18 cellular contexts compared by ENCODE assay signal in the genomic region with DNA sequence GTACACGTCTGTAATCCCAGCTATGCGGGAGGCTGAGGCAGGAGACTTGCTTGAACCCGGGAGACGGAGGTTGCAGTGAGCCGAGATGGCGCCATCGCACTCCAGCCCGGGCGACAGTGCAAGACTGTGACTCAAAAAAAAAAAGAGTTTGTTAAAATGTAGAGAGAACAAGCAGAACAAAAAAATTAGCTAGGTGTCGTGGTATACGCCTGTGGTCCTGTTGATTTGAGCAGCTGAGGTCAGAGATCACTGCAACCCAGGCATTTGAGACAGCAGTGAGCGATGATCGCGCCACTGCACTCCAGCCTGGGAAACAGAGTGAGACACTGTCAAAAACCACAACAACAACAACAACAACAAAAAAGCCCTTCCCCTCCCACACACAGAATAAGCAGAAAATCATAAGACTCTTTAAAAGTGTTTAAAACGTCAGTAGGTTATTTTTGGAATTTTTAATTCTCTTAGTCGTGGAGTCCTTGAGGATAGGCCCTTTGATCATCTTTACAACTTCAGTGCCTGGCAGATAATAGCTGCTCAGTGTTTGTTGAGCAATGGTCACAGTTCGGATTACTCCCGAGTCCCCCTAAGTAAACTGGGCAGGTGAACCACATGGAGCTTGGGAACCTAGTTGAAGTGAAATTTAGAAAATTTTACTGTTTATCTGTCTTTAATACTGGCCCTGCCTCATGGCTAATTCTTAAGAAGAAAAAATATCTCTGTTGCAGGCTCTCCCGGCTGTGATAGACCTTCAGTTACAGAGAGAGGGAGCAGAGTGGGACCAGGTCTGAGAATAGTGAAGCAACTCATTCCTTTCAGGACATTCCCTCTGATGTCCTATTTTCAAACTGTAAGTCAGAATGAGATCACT. TPM values are rescaled to one million over a fixed set of nuclear protein-coding genes. Genes with fewer than 3 reads are reported as not detected.
DNase-seq lines count a peak whose midpoint lies in the region; ATAC-seq and TF ChIP-seq lines count a peak whose summit lies in the region.
"Had no signal": no experiment of that assay in that cellular context is flagged by ENCODE, and none has a peak within 500 bp of the region (broad histone marks: within the 10 kb centered on the region; RNA-seq: fewer than 3 reads in every experiment).

No MANE protein-coding gene starts in this region.

- peak overlapping the region; percentile 20 for H3K27ac Mint-ChIP-seq in activated T-helper 2 cell treated with anti-CD3 and anti-CD28 coated beads, Interferon-gamma antibody, Interleukin-2, Interleukin-4, amounts not matched to agents 10 μg/mL and 5 μg/mL and 100 μg/mL, durations not matched to agents 14 hours and 24 hours and 36 hours
- peak overlapping the region; percentile 65 to 89 (median 78) for H3K27ac Mint-ChIP-seq in naive B cell

- DNase-seq in GM23248 (no peak), naive B cell (no peak), T1000 (lab: John Stamatoyannopoulos, UW) (no peak), NCI-H2196 (lab: John Stamatoyannopoulos, UW; ENCODE audit: unreplicated experiment) (no peak), NCI-H1694 treated with DMSO at 0.1 percent for 48 hours (lab: John Stamatoyannopoulos, UW) (no peak)
- no peak for DNase-seq in activated T-helper 2 cell treated with anti-CD3 and anti-CD28 coated beads, Interferon-gamma antibody, Interleukin-2, Interleukin-4, amounts not matched to agents 10 μg/mL and 5 μg/mL and 100 μg/mL, durations not matched to agents 14 hours and 24 hours and 36 hours (ENCODE audit: low spot score)
- DNase-seq: activated CD4-positive, alpha-beta T cell treated with anti-CD3 and anti-CD28 coated beads, Interleukin-2, amount 50 U/mL, for 48 hours; activated gamma-delta T cell treated with Interleukin-2 at 50 U/mL for 16 hours; dorsolateral prefrontal cortex; esophagus squamous epithelium; head of caudate nucleus; MM.1S; NCI-H2029; stimulated activated CD4-positive, alpha-beta T cell treated with anti-CD3 and anti-CD28 coated beads, Interleukin-12 subunit alpha, Interleukin-12 subunit beta, amount 100 ng/mL, for 4 hours had no signal

- in situ Hi-C loops in GM23248 (cut with MboI) = no loop called here

- peaks cover 14% of the 10 kb centered on the region; the same call in 1 of the 2 replicates for H3F3A ChIP-seq in GM23248 (ENCODE audit: insufficient read depth)

- intact Hi-C loops in activated T-helper 2 cell treated with anti-CD3 and anti-CD28 coated beads, Interferon-gamma antibody, Interleukin-2, Interleukin-4, amounts not matched to agents 10 μg/mL and 5 μg/mL and 100 μg/mL, durations not matched to agents 14 hours and 24 hours and 36 hours (cut with micrococcal nuclease) = no loop called here

- H4K20me1 ChIP-seq in GM23248 (ENCODE audit: insufficient read depth) = no peaks in the 10 kb centered on the region

- peak overlapping the region; percentile 31; the same call in 1 of the 2 replicates for H3K9ac ChIP-seq in GM23248

- no peak overlapping the region for H3K4me3 Mint-ChIP-seq in activated T-helper 2 cell treated with anti-CD3 and anti-CD28 coated beads, Interferon-gamma antibody, Interleukin-2, Interleukin-4, amounts not matched to agents 10 μg/mL and 5 μg/mL and 100 μg/mL, durations not matched to agents 14 hours and 24 hours and 36 hours (ENCODE audit: low read depth)
- H3K4me3 Mint-ChIP-seq in naive B cell = peak overlapping the region in 3 of 8 donors; percentile 52 to 78 (median 53)

- H3K27ac ChIP-seq in 22Rv1 (peak overlapping the region; percentile 34; the same call in 1 of the 2 replicates), GM23248 (no peak overlapping the region)
- H3K27ac ChIP-seq: esophagus squamous epithelium, prostate gland, SJSA1 had no signal

- no peak overlapping the region for H3K4me2 ChIP-seq in GM23248 (ENCODE audit: unreplicated experiment)

- TF ChIP-seq CTCF in 22Rv1 (IDR thresholded peaks at IDR 0.05) = no peak

- peaks cover 13% of the 10 kb centered on the region for H3K4me1 ChIP-seq in GM23248 (ENCODE audit: insufficient read depth)
- H3K4me1 ChIP-seq: prostate gland had no signal

- WGBS in GM23248 (ENCODE audit: low coverage in 1 of 2, low lambda C conversion rate in 2 of 2, missing lambda C conversion rate in 2 of 2), 2 experiments = 93 to 94% methylated on average over 19 of the region's 19 CpGs

- H3K9me3 ChIP-seq in GM23248 (ENCODE audit: low read depth) = no peaks in the 10 kb centered on the region
- H3K9me3 ChIP-seq: esophagus squamous epithelium, prostate gland, SJSA1 had no signal

- peaks cover 31% of the 10 kb centered on the region for H3K4me1 Mint-ChIP-seq in activated T-helper 2 cell treated with anti-CD3 and anti-CD28 coated beads, Interferon-gamma antibody, Interleukin-2, Interleukin-4, amounts not matched to agents 10 μg/mL and 5 μg/mL and 100 μg/mL, durations not matched to agents 14 hours and 24 hours and 36 hours (ENCODE audit: low read depth)
- peaks cover 38 to 93% (median 59%) of the 10 kb centered on the region in 3 donors for H3K4me1 Mint-ChIP-seq in naive B cell

- no peak for ATAC-seq in naive B cell (ENCODE audit: low read depth in 2 of 2)
- no peak for ATAC-seq in HG03175 (IDR thresholded peaks at IDR 0.05; ENCODE audit: unreplicated experiment)

- H3K27me3 Mint-ChIP-seq in activated T-helper 2 cell treated with anti-CD3 and anti-CD28 coated beads, Interferon-gamma antibody, Interleukin-2, Interleukin-4, amounts not matched to agents 10 μg/mL and 5 μg/mL and 100 μg/mL, durations not matched to agents 14 hours and 24 hours and 36 hours (ENCODE audit: low read depth) = no peaks in the 10 kb centered on the region
- H3K27me3 Mint-ChIP-seq in naive B cell = no peaks in the 10 kb centered on the region

- no peaks in the 10 kb centered on the region for H3K27me3 ChIP-seq in GM23248 (replicated peaks; ENCODE audit: insufficient read depth)
- H3K27me3 ChIP-seq: dorsolateral prefrontal cortex, esophagus squamous epithelium, SJSA1 had no signal

- H3K79me2 ChIP-seq in GM23248 (ENCODE audit: insufficient read depth) = peaks cover 100% of the 10 kb centered on the region

- no peaks in the 10 kb centered on the region; the same call in 1 of the 2 replicates for H3K36me3 ChIP-seq in GM23248 (ENCODE audit: low read depth)
- H3K36me3 ChIP-seq: prostate gland had no signal

- H3K36me3 Mint-ChIP-seq in activated T-helper 2 cell treated with anti-CD3 and anti-CD28 coated beads, Interferon-gamma antibody, Interleukin-2, Interleukin-4, amounts not matched to agents 10 μg/mL and 5 μg/mL and 100 μg/mL, durations not matched to agents 14 hours and 24 hours and 36 hours (ENCODE audit: low read depth) = peaks cover 62% of the 10 kb centered on the region
- peaks cover 9 to 12% of the 10 kb centered on the region in 2 donors for H3K36me3 Mint-ChIP-seq in naive B cell

- H3K4me3 ChIP-seq in GM23248 = no peak overlapping the region
- H3K4me3 ChIP-seq: dorsolateral prefrontal cortex, esophagus squamous epithelium, prostate gland, SJSA1 had no signal

- no peaks in the 10 kb centered on the region for H3K9me3 Mint-ChIP-seq in activated T-helper 2 cell treated with anti-CD3 and anti-CD28 coated beads, Interferon-gamma antibody, Interleukin-2, Interleukin-4, amounts not matched to agents 10 μg/mL and 5 μg/mL and 100 μg/mL, durations not matched to agents 14 hours and 24 hours and 36 hours
- H3K9me3 Mint-ChIP-seq in naive B cell = no peaks in the 10 kb centered on the region

- H2AFZ ChIP-seq in GM23248 = no peak overlapping the region

- H3K9me2 ChIP-seq in GM23248 (ENCODE audit: insufficient read depth) = no peaks in the 10 kb centered on the region

RNA-seq across cellular contexts. Expression of gene NIPA2, which starts 6.2 kb away (rescaled TPM):
- total RNA-seq in GM23248 (2014; rRNA removed; shearing (Covaris generic)) = 100 and 110 TPM in 2 replicates
- 74.9 and 75.8 TPM in 2 replicates for polyA plus RNA-seq in GM23248 (2016; fragmentation: Nextera tagmentation; extraction: Ambion mirVana)
- 60.1 and 65.3 TPM in 2 replicates for total RNA-seq in activated T-helper 2 cell treated with anti-CD3 and anti-CD28 coated beads, Interferon-gamma antibody, Interleukin-2, Interleukin-4, amounts not matched to agents 10 μg/mL and 5 μg/mL and 100 μg/mL, durations not matched to agents 14 hours and 24 hours and 36 hours
- 100 to 1,000 TPM in 2 of 6 donors, 10 to 100 TPM in 4; 76.0 to 103 (median 98.8) TPM for polyA plus RNA-seq in naive B cell (ENCODE audit: low read depth in 6 of 6)

RNA-seq across cellular contexts. Expression of gene NIPA1, which starts 58.2 kb away (rescaled TPM):
- 7.1 and 11.4 TPM in 2 replicates for total RNA-seq in GM23248 (2014; rRNA removed; shearing (Covaris generic))
- polyA plus RNA-seq in GM23248 (2016; fragmentation: Nextera tagmentation; extraction: Ambion mirVana) = 4.9 and 5.0 TPM in 2 replicates
- total RNA-seq in activated T-helper 2 cell treated with anti-CD3 and anti-CD28 coated beads, Interferon-gamma antibody, Interleukin-2, Interleukin-4, amounts not matched to agents 10 μg/mL and 5 μg/mL and 100 μg/mL, durations not matched to agents 14 hours and 24 hours and 36 hours = 19.4 and 20.7 TPM in 2 replicates
- polyA plus RNA-seq in naive B cell (ENCODE audit: low read depth in 6 of 6) = 10 to 100 TPM in 1 of 6 donors, 1 to 10 TPM in 5; 3.4 to 13.9 (median 5.6) TPM
